In genomic region chr10:128898133-128898915, GRCh38 we compare ENCODE assay signal across 13 cellular contexts.
"Had no signal": no experiment of that assay in that cellular context is flagged by ENCODE, and none has a peak within 500 bp of the region (broad histone marks: within the 10 kb centered on the region; RNA-seq: fewer than 3 reads in every experiment).

No MANE protein-coding gene starts in this region.

- H3K4me3 ChIP-seq: psoas muscle, upper lobe of left lung had no signal

- H3K27ac ChIP-seq: psoas muscle, upper lobe of left lung had no signal

- H3K27me3 ChIP-seq: upper lobe of left lung had no signal

- H3K36me3 ChIP-seq: upper lobe of left lung had no signal

- H3K9me3 ChIP-seq: psoas muscle, upper lobe of left lung had no signal

- DNase-seq: activated CD4-positive, alpha-beta T cell treated with anti-CD3 and anti-CD28 coated beads for 1 hour; activated CD4-positive, alpha-beta T cell treated with anti-CD3 and anti-CD28 coated beads, Interleukin-2, amount 50 U/mL, for 48 hours; activated naive CD8-positive, alpha-beta T cell treated with anti-CD3 and anti-CD28 coated beads, Interleukin-2, amount 10 ng/mL, durations not matched to agents 7 days and 5 days; activated T-cell treated with anti-CD3 and anti-CD28 coated beads, Interleukin-2, amount 50 U/mL, for 4 hours; glutamatergic neuron; kidney glomerular epithelial cell; natural killer cell; occipital lobe; psoas muscle; stimulated activated CD4-positive, alpha-beta T cell treated with anti-CD3 and anti-CD28 coated beads, Interleukin-12 subunit alpha, Interleukin-12 subunit beta, amount 100 ng/mL, for 4 hours; stimulated activated naive CD4-positive, alpha-beta T cell; substantia nigra; upper lobe of left lung had no signal

- ATAC-seq: activated T-cell treated with anti-CD3 and anti-CD28 coated beads, Interleukin-2, amount 50 U/mL, for 4 hours; natural killer cell had no signal

- H3K4me1 ChIP-seq: psoas muscle had no signal
